ENCODE assay signal across 8 cellular contexts in the genomic region with DNA sequence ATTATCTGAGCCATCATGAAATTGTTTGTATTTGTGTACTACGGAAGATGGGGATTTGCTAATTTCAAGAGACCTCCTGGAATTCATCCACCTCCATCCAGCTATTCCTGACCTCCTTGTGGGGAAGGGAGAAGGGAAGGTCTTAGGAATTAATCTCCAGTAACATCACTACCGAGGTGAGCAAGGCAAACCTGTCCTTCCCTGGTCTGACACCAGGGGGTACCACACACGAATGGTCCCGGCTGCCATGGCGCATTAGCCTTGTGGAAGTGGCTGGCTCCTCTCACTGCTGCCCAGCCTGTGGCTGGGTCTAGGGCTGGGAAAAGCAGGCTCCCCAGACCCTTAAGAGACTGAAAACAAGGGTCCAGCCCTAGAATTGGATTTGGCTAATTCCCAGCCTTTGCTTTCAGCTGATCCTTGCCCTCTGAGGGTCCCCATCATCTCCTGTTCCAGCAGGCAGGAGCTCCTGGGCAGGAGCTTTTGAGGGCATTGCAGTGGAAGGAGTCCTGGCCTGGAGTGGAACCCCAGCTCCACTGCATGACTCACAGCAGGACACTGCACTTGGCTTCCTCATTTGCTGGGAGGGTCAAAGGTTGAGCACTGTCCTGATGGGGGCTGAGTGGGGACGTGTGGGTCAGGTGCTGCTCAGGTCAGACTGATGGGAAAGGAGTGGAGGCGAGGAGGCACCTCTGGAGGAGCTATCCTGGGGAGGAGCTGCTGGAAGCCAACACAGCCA. TPM values are rescaled to one million over a fixed set of nuclear protein-coding genes. Genes with fewer than 3 reads are reported as not detected.
DNase-seq lines count a peak whose midpoint lies in the region; ATAC-seq and TF ChIP-seq lines count a peak whose summit lies in the region.

No MANE protein-coding gene starts in this region.

- peaks cover 14% of the 10 kb centered on the region for H3K4me1 Mint-ChIP-seq in brain
- H3K4me1 Mint-ChIP-seq in activated T-helper 2 cell treated with anti-CD3 and anti-CD28 coated beads, Interferon-gamma antibody, Interleukin-2, Interleukin-4, amounts not matched to agents 10 μg/mL and 5 μg/mL and 100 μg/mL, durations not matched to agents 14 hours and 24 hours and 36 hours (ENCODE audit: low read depth): peaks cover 16% of the 10 kb centered on the region

- no peak overlapping the region for H2BK120ac ChIP-seq in mesenchymal stem cell (ENCODE audit: low read depth, low read length)

- H3K79me1 ChIP-seq in mesenchymal stem cell (replicated peaks; ENCODE audit: low read length, poor library complexity, severe bottlenecking): no peaks in the 10 kb centered on the region

- H3K18ac ChIP-seq in mesenchymal stem cell (ENCODE audit: low read depth in 1 of 2, low read length in 2 of 2): no peak overlapping the region

- H2AK5ac ChIP-seq in mesenchymal stem cell (ENCODE audit: low read length, severe bottlenecking): no peak overlapping the region

- H3K27me3 Mint-ChIP-seq in brain: no peaks in the 10 kb centered on the region
- H3K27me3 Mint-ChIP-seq in activated T-helper 2 cell treated with anti-CD3 and anti-CD28 coated beads, Interferon-gamma antibody, Interleukin-2, Interleukin-4, amounts not matched to agents 10 μg/mL and 5 μg/mL and 100 μg/mL, durations not matched to agents 14 hours and 24 hours and 36 hours (ENCODE audit: low read depth): no peaks in the 10 kb centered on the region

- no peak overlapping the region for H3K4ac ChIP-seq in mesenchymal stem cell (ENCODE audit: low read depth in 1 of 2, low read length in 2 of 2)

- no peak overlapping the region for H2BK5ac ChIP-seq in mesenchymal stem cell (ENCODE audit: low read depth, low read length, poor library complexity, severe bottlenecking)

- H3K36me3 ChIP-seq in mesenchymal stem cell (ENCODE audit: control insufficient read depth in 1 of 2, insufficient read depth in 2 of 2, low read depth in 1 of 2, low read length in 2 of 2): peaks cover 0 to 1% of the 10 kb centered on the region in 2 experiments

- H3K9ac ChIP-seq in mesenchymal stem cell (ENCODE audit: low read length): no peak overlapping the region

- H3K36me3 Mint-ChIP-seq in brain: peaks cover 32% of the 10 kb centered on the region
- H3K36me3 Mint-ChIP-seq in activated T-helper 2 cell treated with anti-CD3 and anti-CD28 coated beads, Interferon-gamma antibody, Interleukin-2, Interleukin-4, amounts not matched to agents 10 μg/mL and 5 μg/mL and 100 μg/mL, durations not matched to agents 14 hours and 24 hours and 36 hours (ENCODE audit: low read depth): no peaks in the 10 kb centered on the region

- WGBS in mesenchymal stem cell: 46% methylated on average over 6 of the region's 7 CpGs

- no peaks in the 10 kb centered on the region for H3K9me3 ChIP-seq in mesenchymal stem cell (ENCODE audit: control insufficient read depth, low read length)

- H4K8ac ChIP-seq in mesenchymal stem cell (ENCODE audit: low read length): no peak overlapping the region

- no peak overlapping the region for H2BK15ac ChIP-seq in mesenchymal stem cell (ENCODE audit: low read depth, poor library complexity, severe bottlenecking)

- no peak for ATAC-seq in HG02852 (IDR thresholded peaks at IDR 0.05; ENCODE audit: unreplicated experiment)

- no peak overlapping the region for H4K91ac ChIP-seq in mesenchymal stem cell (ENCODE audit: low read length)

- intact Hi-C loops in activated T-helper 2 cell treated with anti-CD3 and anti-CD28 coated beads, Interferon-gamma antibody, Interleukin-2, Interleukin-4, amounts not matched to agents 10 μg/mL and 5 μg/mL and 100 μg/mL, durations not matched to agents 14 hours and 24 hours and 36 hours (cut with micrococcal nuclease): no loop called here

- H3K4me3 ChIP-seq in mesenchymal stem cell (ENCODE audit: insufficient read depth in 1 of 2, low read depth in 1 of 2, low read length in 2 of 2): no peak overlapping the region

- no peak overlapping the region for H3K27ac ChIP-seq in mesenchymal stem cell (ENCODE audit: low read length, poor library complexity, severe bottlenecking)

- H3K9me3 Mint-ChIP-seq in brain: no peaks in the 10 kb centered on the region
- H3K9me3 Mint-ChIP-seq in activated T-helper 2 cell treated with anti-CD3 and anti-CD28 coated beads, Interferon-gamma antibody, Interleukin-2, Interleukin-4, amounts not matched to agents 10 μg/mL and 5 μg/mL and 100 μg/mL, durations not matched to agents 14 hours and 24 hours and 36 hours: no peaks in the 10 kb centered on the region

- peak; percentile 6 to 60 for TF ChIP-seq CTCF in brain (conservative IDR thresholded peaks at IDR 0.05)

- no peak overlapping the region for H3K27ac Mint-ChIP-seq in brain
- no peak overlapping the region for H3K27ac Mint-ChIP-seq in activated T-helper 2 cell treated with anti-CD3 and anti-CD28 coated beads, Interferon-gamma antibody, Interleukin-2, Interleukin-4, amounts not matched to agents 10 μg/mL and 5 μg/mL and 100 μg/mL, durations not matched to agents 14 hours and 24 hours and 36 hours

- no peak overlapping the region for H3K4me3 Mint-ChIP-seq in brain
- no peak overlapping the region for H3K4me3 Mint-ChIP-seq in activated T-helper 2 cell treated with anti-CD3 and anti-CD28 coated beads, Interferon-gamma antibody, Interleukin-2, Interleukin-4, amounts not matched to agents 10 μg/mL and 5 μg/mL and 100 μg/mL, durations not matched to agents 14 hours and 24 hours and 36 hours (ENCODE audit: low read depth)

- no peak overlapping the region for H2AFZ ChIP-seq in mesenchymal stem cell (ENCODE audit: low read depth, low read length)

- H2BK12ac ChIP-seq in mesenchymal stem cell (ENCODE audit: low read length in 2 of 2): no peak overlapping the region

- H3K4me1 ChIP-seq in mesenchymal stem cell (ENCODE audit: control insufficient read depth, insufficient read depth, low read depth, low read length): peaks cover 4% of the 10 kb centered on the region

- no peak overlapping the region for H3K14ac ChIP-seq in mesenchymal stem cell (ENCODE audit: low read length in 2 of 2)

- H3K23ac ChIP-seq in mesenchymal stem cell (ENCODE audit: low read length in 2 of 2): no peak overlapping the region

- peak; percentile 84 for DNase-seq in NCI-H82 (lab: John Stamatoyannopoulos, UW)
- no peak for DNase-seq in NCI-H82 treated with DMSO at 0.1 percent for 48 hours (lab: John Stamatoyannopoulos, UW; ENCODE audit: unreplicated experiment)
- DNase-seq in NCI-H526 (lab: John Stamatoyannopoulos, UW): peak; percentile 21 to 75
- DNase-seq in mesenchymal stem cell: peak; percentile 26
- DNase-seq in activated T-helper 2 cell treated with anti-CD3 and anti-CD28 coated beads, Interferon-gamma antibody, Interleukin-2, Interleukin-4, amounts not matched to agents 10 μg/mL and 5 μg/mL and 100 μg/mL, durations not matched to agents 14 hours and 24 hours and 36 hours (ENCODE audit: low spot score): no peak
- DNase-seq in superior temporal gyrus (ENCODE audit: extremely low spot score): no peak

- peaks cover 0 to 21% of the 10 kb centered on the region in 2 experiments for H3K27me3 ChIP-seq in mesenchymal stem cell (ENCODE audit: control insufficient read depth in 1 of 2, insufficient read depth in 1 of 2, low read length in 2 of 2)

- no peak overlapping the region for H3K4me2 ChIP-seq in mesenchymal stem cell (ENCODE audit: low read length, poor library complexity, severe bottlenecking)

RNA-seq across cellular contexts. Expression of a gene that starts 34.8 kb away (rescaled TPM):
- polyA plus RNA-seq in brain (ENCODE audit: insufficient read depth, low read depth, low replicate concordance): 135 TPM
- 0.33 TPM for polyA plus RNA-seq in mesenchymal stem cell (2013, experiment 1 of 2)
- polyA plus RNA-seq in mesenchymal stem cell (2013, experiment 2 of 2): 0.38 TPM
- 2.5 and 2.9 TPM in 2 replicates for total RNA-seq in activated T-helper 2 cell treated with anti-CD3 and anti-CD28 coated beads, Interferon-gamma antibody, Interleukin-2, Interleukin-4, amounts not matched to agents 10 μg/mL and 5 μg/mL and 100 μg/mL, durations not matched to agents 14 hours and 24 hours and 36 hours

Comparison
In these comparisons a context has a peak if more than half of its experiments do, and no peak if none do; other contexts are left out.
1. DNase-seq: peak in NCI-H82 (single experiment), NCI-H526 (2 of 2) and mesenchymal stem cell (single experiment); none in NCI-H82 treated with DMSO at 0.1 percent for 48 hours (single experiment), activated T-helper 2 cell treated with anti-CD3 and anti-CD28 coated beads, Interferon-gamma antibody, Interleukin-2, Interleukin-4, amounts not matched to agents 10 μg/mL and 5 μg/mL and 100 μg/mL, durations not matched to agents 14 hours and 24 hours and 36 hours (single experiment) and superior temporal gyrus (single experiment).